Comparison of ENCODE assay signal across 1 cellular context in genomic region chr5:122152266-122152900, GRCh38.
TF ChIP-seq lines count a peak whose summit lies in the region.

No MANE protein-coding gene starts in this region.

TF ChIP-seq in WTC11, 78 proteins besides CTCF, POLR2A, EP300 and RAD21 (continued from another document):
- TF ChIP-seq E2F5 (CRISPR knock-in tag; IDR thresholded peaks at IDR 0.05) (no peak), CREB1 (CRISPR knock-in tag; IDR thresholded peaks at IDR 0.05) (no peak), NFYB (CRISPR knock-in tag; conservative IDR thresholded peaks at IDR 0.05; ENCODE audit: low read depth) (no peak), ELF4 (CRISPR knock-in tag; IDR thresholded peaks at IDR 0.05; ENCODE audit: low read depth) (no peak), ATF6 (CRISPR knock-in tag; IDR thresholded peaks at IDR 0.05) (no peak)
